Comparison of ENCODE assay signal across 8 cellular contexts in the genomic region with DNA sequence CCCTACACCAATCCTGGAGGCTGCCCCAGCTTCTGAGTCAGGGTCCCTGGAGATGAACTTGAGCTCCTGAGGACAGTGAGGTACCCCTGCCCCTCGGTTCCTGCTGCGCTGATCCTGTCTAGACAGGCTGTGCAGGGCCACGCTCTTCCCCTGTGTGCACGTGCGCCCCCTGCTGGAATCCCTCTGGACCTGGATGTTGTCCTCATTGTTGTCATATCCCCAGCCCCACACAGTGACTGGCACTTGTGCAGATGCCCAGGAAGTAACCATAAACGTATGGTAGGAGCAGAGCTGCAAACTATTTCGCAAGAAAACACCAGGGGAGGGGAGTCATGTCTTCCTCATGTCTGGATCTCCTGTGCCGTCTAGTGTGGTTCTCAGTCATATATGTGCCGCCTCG.
A peak's percentile ranks its signal among the peaks of the same experiment; 100 is the strongest.
DNase-seq lines count a peak whose midpoint lies in the region; ATAC-seq and TF ChIP-seq lines count a peak whose summit lies in the region.

No MANE protein-coding gene starts in this region.

- no peak overlapping the region for H2AFZ ChIP-seq in Loucy (ENCODE audit: low read length)

- H3K27ac ChIP-seq in sigmoid colon, result no peak overlapping the region

- WGBS in sigmoid colon, 2 donors, result 31 to 35% methylated on average over 10 of the region's 10 CpGs

- intact Hi-C loops in activated B cell treated with CpG ODN at 0.5 μM for 24 hours (cut with micrococcal nuclease) (loop anchor here (5.0 kb wide), 1 partner anchor 52 kb away; no protein-coding TSS in a partner anchor), sigmoid colon (cut with DNase I) (no loop called here)

- ATAC-seq in activated B cell treated with CpG ODN at 0.5 μM for 24 hours (ENCODE audit: low read depth) (peak; percentile 47), HG03439 (IDR thresholded peaks at IDR 0.05; ENCODE audit: unreplicated experiment) (no peak)

- H4K20me1 ChIP-seq in Loucy (ENCODE audit: insufficient read depth, low read length, poor library complexity, severe bottlenecking), result no peaks in the 10 kb centered on the region

- H3K27ac Mint-ChIP-seq in activated B cell treated with CpG ODN at 0.5 μM for 24 hours (no peak overlapping the region), nephron progenitor cell (no peak overlapping the region)

- POLR2A ChIA-PET in activated B cell treated with CpG ODN at 0.5 μM for 24 hours (lab: Charles Lee), result no interaction called here

- no peak for TF ChIP-seq EP300 in sigmoid colon (IDR thresholded peaks at IDR 0.05)

- DNase-seq in COLO829 (ENCODE audit: low spot score) (peak; percentile 22), activated B cell treated with CpG ODN at 0.5 μM for 24 hours (peak; percentile 39), epithelial cell of esophagus (ENCODE audit: low read depth) (peak; percentile 33), nephron progenitor cell (peak; percentile 78), sigmoid colon (no peak), middle frontal gyrus (ENCODE audit: extremely low spot score, low spot score) (no peak)

- no peaks in the 10 kb centered on the region for H3K79me2 ChIP-seq in Loucy (ENCODE audit: insufficient read depth, low read length)

- H3K4me2 ChIP-seq in Loucy (ENCODE audit: low read depth, low read length, poor library complexity, severe bottlenecking), result no peak overlapping the region

- H3K36me3 ChIP-seq in Loucy (ENCODE audit: insufficient read depth, low read length), result no peaks in the 10 kb centered on the region
- H3K36me3 ChIP-seq in sigmoid colon, result no peaks in the 10 kb centered on the region

- H3K4me1 ChIP-seq in Loucy (ENCODE audit: insufficient read depth, low read length, poor library complexity, severe bottlenecking), result no peaks in the 10 kb centered on the region
- H3K4me1 ChIP-seq in sigmoid colon, result no peaks in the 10 kb centered on the region

- H3K9me2 ChIP-seq in Loucy (replicated peaks; ENCODE audit: low read depth, low read length), result no peaks in the 10 kb centered on the region

- no peaks in the 10 kb centered on the region for H3K36me3 Mint-ChIP-seq in activated B cell treated with CpG ODN at 0.5 μM for 24 hours (ENCODE audit: low read depth)
- H3K36me3 Mint-ChIP-seq in nephron progenitor cell (ENCODE audit: low read depth), result no peaks in the 10 kb centered on the region

- H3K27me3 ChIP-seq in Loucy (ENCODE audit: insufficient read depth, low read length, poor library complexity, severe bottlenecking) (no peaks in the 10 kb centered on the region), sigmoid colon (no peaks in the 10 kb centered on the region)

- H3K4me3 ChIP-seq in Loucy (ENCODE audit: low read length, poor library complexity, severe bottlenecking), result no peak overlapping the region
- H3K4me3 ChIP-seq in epithelial cell of esophagus (ENCODE audit: low read length), result no peak overlapping the region
- H3K4me3 ChIP-seq in sigmoid colon, result no peak overlapping the region

- H3K4me1 Mint-ChIP-seq in activated B cell treated with CpG ODN at 0.5 μM for 24 hours (no peaks in the 10 kb centered on the region), nephron progenitor cell (no peaks in the 10 kb centered on the region)

- H3K27me3 Mint-ChIP-seq in activated B cell treated with CpG ODN at 0.5 μM for 24 hours, result no peaks in the 10 kb centered on the region
- H3K27me3 Mint-ChIP-seq in nephron progenitor cell (ENCODE audit: low read depth, poor library complexity), result peaks cover 9% of the 10 kb centered on the region

- CTCF ChIA-PET in activated B cell treated with CpG ODN at 0.5 μM for 24 hours (lab: Charles Lee), result interaction anchor here (1.0 to 1.8 kb wide), 3 partner anchors 24 to 98 kb away, joined by 3 to 5 read pairs (median 5); no protein-coding TSS in a partner anchor

- H3F3A ChIP-seq in Loucy (ENCODE audit: low read depth), result no peaks in the 10 kb centered on the region

- TF ChIP-seq POLR2A in sigmoid colon (IDR thresholded peaks at IDR 0.05), result no peak

- peaks cover 2% of the 10 kb centered on the region for H3K9me3 Mint-ChIP-seq in activated B cell treated with CpG ODN at 0.5 μM for 24 hours
- H3K9me3 Mint-ChIP-seq in nephron progenitor cell, result no peaks in the 10 kb centered on the region

- H3K9me3 ChIP-seq in Loucy (ENCODE audit: insufficient read depth, low read depth, low read length), result no peaks in the 10 kb centered on the region
- H3K9me3 ChIP-seq in sigmoid colon, result peaks cover 0 to 15% (median 4%) of the 10 kb centered on the region in 4 donors

- H3K4me3 Mint-ChIP-seq in activated B cell treated with CpG ODN at 0.5 μM for 24 hours (no peak overlapping the region), nephron progenitor cell (no peak overlapping the region)

- no peak overlapping the region for H3K9ac ChIP-seq in Loucy (ENCODE audit: low read depth, low read length, poor library complexity, severe bottlenecking)

- TF ChIP-seq CTCF in Loucy (conservative IDR thresholded peaks at IDR 0.05; ENCODE audit: low read length) (peak; percentile 69), activated B cell treated with CpG ODN at 0.5 μM for 24 hours (IDR thresholded peaks at IDR 0.05) (no peak), epithelial cell of esophagus (IDR thresholded peaks at IDR 0.05; ENCODE audit: insufficient read depth, low read depth, low read length, missing control alignments) (peak; percentile 32), nephron progenitor cell (IDR thresholded peaks at IDR 0.05) (peak; percentile 58), sigmoid colon (IDR thresholded peaks at IDR 0.05) (no peak)

Comparison
In these comparisons a context has a peak if more than half of its experiments do, and no peak if none do; other contexts are left out.
1. DNase-seq: peak in COLO829 (single experiment), activated B cell treated with CpG ODN at 0.5 μM for 24 hours (single experiment), epithelial cell of esophagus (single experiment) and nephron progenitor cell (single experiment); none in sigmoid colon (single experiment) and middle frontal gyrus (single experiment).
2. CTCF ChIP-seq: peak in Loucy (single experiment), epithelial cell of esophagus (single experiment) and nephron progenitor cell (single experiment); none in activated B cell treated with CpG ODN at 0.5 μM for 24 hours (single experiment) and sigmoid colon (0 of 4).